ENCODE assay signal across 10 cellular contexts in genomic region chr20:41145821-41146620, GRCh38. TPM values are rescaled to one million over a fixed set of nuclear protein-coding genes. Genes with fewer than 3 reads are reported as not detected.
A peak's percentile ranks its signal among the peaks of the same experiment; 100 is the strongest.
DNase-seq lines count a peak whose midpoint lies in the region; ATAC-seq and TF ChIP-seq lines count a peak whose summit lies in the region.
"Had no signal": no experiment of that assay in that cellular context is flagged by ENCODE, and none has a peak within 500 bp of the region (broad histone marks: within the 10 kb centered on the region; RNA-seq: fewer than 3 reads in every experiment).

No MANE protein-coding gene starts in this region.

- H3K4me3 Mint-ChIP-seq in neural progenitor cell, result no peak overlapping the region

- no peaks in the 10 kb centered on the region for H3F3A ChIP-seq in neural progenitor cell (ENCODE audit: low read depth)

- H3K9me3 Mint-ChIP-seq in neural progenitor cell, result no peaks in the 10 kb centered on the region

- no peak overlapping the region for H3K9ac ChIP-seq in neural progenitor cell

- peaks cover 34% of the 10 kb centered on the region for H3K4me1 Mint-ChIP-seq in neural progenitor cell

- peak overlapping the region; percentile 20 for H3K4me3 ChIP-seq in OCI-LY7 (ENCODE audit: low read depth, low read length, poor library complexity, severe bottlenecking)
- H3K4me3 ChIP-seq in esophagus (ENCODE audit: low read depth in 1 of 2, low read length in 2 of 2), result no peak overlapping the region
- no peak overlapping the region for H3K4me3 ChIP-seq in neural progenitor cell
- H3K4me3 ChIP-seq: SJCRH30 had no signal

- H3K36me3 ChIP-seq in OCI-LY7 (ENCODE audit: insufficient read depth, low read length), result peaks cover 35% of the 10 kb centered on the region
- no peaks in the 10 kb centered on the region for H3K36me3 ChIP-seq in esophagus (ENCODE audit: control insufficient read depth in 2 of 2, insufficient read depth in 2 of 2, low read length in 1 of 2)
- H3K36me3 ChIP-seq in neural progenitor cell, result no peaks in the 10 kb centered on the region

- POLR2A ChIA-PET in OCI-LY7 (lab: Charles Lee), result interaction anchor here (0.6 to 1.4 kb wide), 2 partner anchors 11 to 89 kb away, joined by 3 read pairs; no protein-coding TSS in a partner anchor

- CTCF ChIA-PET in OCI-LY7 (lab: Charles Lee; ENCODE audit: unreplicated experiment), result interaction anchor here (0.5 to 0.7 kb wide), 2 partner anchors 11 to 206 kb away, joined by 3 to 6 read pairs; no protein-coding TSS in a partner anchor

- intact Hi-C loops in OCI-LY7 (cut with micrococcal nuclease; ENCODE audit: unreplicated experiment), result no loop called here

- peaks cover 4% of the 10 kb centered on the region for H3K27me3 Mint-ChIP-seq in neural progenitor cell (ENCODE audit: insufficient read depth, low read depth)

- H3K9me3 ChIP-seq in OCI-LY7 (ENCODE audit: low read length) (no peaks in the 10 kb centered on the region), esophagus (ENCODE audit: control insufficient read depth in 2 of 2, insufficient read depth in 1 of 2, low read depth in 1 of 2, low read length in 1 of 2) (no peaks in the 10 kb centered on the region), neural progenitor cell (ENCODE audit: low read depth) (no peaks in the 10 kb centered on the region)
- H3K9me3 ChIP-seq: SJCRH30 had no signal

- H3K27ac ChIP-seq in OCI-LY7 (ENCODE audit: low read depth, low read length, poor library complexity, severe bottlenecking) (peak overlapping the region; percentile 52), esophagus (ENCODE audit: low read depth in 2 of 2, low read length in 1 of 2) (peak overlapping the region; percentile 53 to 57), neural progenitor cell (no peak overlapping the region)
- H3K27ac ChIP-seq: SJCRH30 had no signal

- DNase-seq in Ammon's horn (ENCODE audit: low spot score), result peak; percentile 63
- DNase-seq in OCI-LY7 (ENCODE audit: low spot score), result peak; percentile 67
- DNase-seq in neural progenitor cell (ENCODE audit: low spot score), result no peak
- DNase-seq in germinal center (ENCODE audit: low spot score), result no peak
- DNase-seq in NCI-H1930 (lab: John Stamatoyannopoulos, UW), result no peak
- DNase-seq in DMS114 treated with DMSO at 0.1 percent for 48 hours (lab: John Stamatoyannopoulos, UW; ENCODE audit: unreplicated experiment), result no peak
- DNase-seq: retina, SJCRH30 had no signal

- 39 to 52% methylated on average over 12 of the region's 12 CpGs for WGBS in esophagus, 2 donors

- H4K20me1 ChIP-seq in OCI-LY7 (ENCODE audit: insufficient read depth, low read length) (peaks cover 20% of the 10 kb centered on the region; the same call in 1 of the 2 replicates), neural progenitor cell (ENCODE audit: low read depth) (peaks cover 100% of the 10 kb centered on the region)

- BruUV-seq in OCI-LY7 (replicated peaks; lab: Mats Ljungman, UMichigan), result no TSS peak

- H2AFZ ChIP-seq in OCI-LY7 (ENCODE audit: low read length) (no peak overlapping the region), neural progenitor cell (replicated peaks) (no peak overlapping the region)

- no peak for ATAC-seq in HG02970 (IDR thresholded peaks at IDR 0.05; ENCODE audit: low FRiP score, unreplicated experiment)

- H3K27me3 ChIP-seq in esophagus (ENCODE audit: control insufficient read depth in 1 of 2, insufficient read depth in 2 of 2, low read length in 2 of 2), result no peaks in the 10 kb centered on the region
- H3K27me3 ChIP-seq in neural progenitor cell, result no peaks in the 10 kb centered on the region
- H3K27me3 ChIP-seq: SJCRH30 had no signal

- H3K4me2 ChIP-seq in OCI-LY7 (ENCODE audit: low read length) (peak overlapping the region; percentile 61), neural progenitor cell (no peak overlapping the region)

- peaks cover 47% of the 10 kb centered on the region for H3K36me3 Mint-ChIP-seq in neural progenitor cell

- no peaks in the 10 kb centered on the region for H3K9me2 ChIP-seq in OCI-LY7 (ENCODE audit: insufficient read depth, low read length)

- H3K27ac Mint-ChIP-seq in neural progenitor cell, result peak overlapping the region; percentile 14

- TF ChIP-seq CTCF in OCI-LY7 (conservative IDR thresholded peaks at IDR 0.05; ENCODE audit: low read length) (no peak), neural progenitor cell (IDR thresholded peaks at IDR 0.05) (no peak)

- peaks cover 94% of the 10 kb centered on the region for H3K79me2 ChIP-seq in OCI-LY7 (ENCODE audit: insufficient read depth, low read depth, low read length)
- peaks cover 100% of the 10 kb centered on the region for H3K79me2 ChIP-seq in neural progenitor cell (ENCODE audit: low read depth)

- peaks cover 61% of the 10 kb centered on the region for H3K4me1 ChIP-seq in OCI-LY7 (ENCODE audit: insufficient read depth, low read length, poor library complexity, severe bottlenecking)
- H3K4me1 ChIP-seq in esophagus (ENCODE audit: control insufficient read depth in 2 of 2, insufficient read depth in 2 of 2, low read length in 1 of 2), result peaks cover 16 to 44% of the 10 kb centered on the region in 2 donors
- H3K4me1 ChIP-seq in neural progenitor cell, result peaks cover 18% of the 10 kb centered on the region

RNA-seq across cellular contexts. Expression of gene PLCG1, which starts 8.7 kb away (rescaled TPM):
- 92.6 and 103 TPM in 2 replicates for total RNA-seq in OCI-LY7 (2014; rRNA removed; shearing (Covaris generic))
- total RNA-seq in OCI-LY7 (2022) (121 TPM in 2 replicates), neural progenitor cell (ENCODE audit: low replicate concordance) (146 and 265 TPM in 2 replicates)
- 10 to 100 TPM; 26.2 to 45.3 TPM for polyA plus RNA-seq in esophagus

Comparison
In these comparisons a context has a peak if more than half of its experiments do, and no peak if none do; other contexts are left out.
1. DNase-seq: peak in Ammon's horn (single experiment) and OCI-LY7 (single experiment); none in neural progenitor cell (single experiment), germinal center (single experiment), NCI-H1930 (0 of 2) and DMS114 treated with DMSO at 0.1 percent for 48 hours (single experiment).